Comparison of ENCODE assay signal across 1 cellular context in genomic region chr17:7307686-7308624, GRCh38.
TF ChIP-seq lines count a peak whose summit lies in the region.

No MANE protein-coding gene starts in this region.

TF ChIP-seq in HepG2, 621 proteins besides CTCF, POLR2A, EP300 and RAD21 (continued from another document and continues in another):
- TF ChIP-seq IRF1 (CRISPR knock-in tag; IDR thresholded peaks at IDR 0.05; ENCODE audit: low read depth) (no peak), ZNF770 (CRISPR knock-in tag; IDR thresholded peaks at IDR 0.05) (no peak), NKX3-1 (CRISPR knock-in tag; IDR thresholded peaks at IDR 0.05) (no peak), FOXK1 (CRISPR knock-in tag; IDR thresholded peaks at IDR 0.05; ENCODE audit: borderline replicate concordance, low read depth) (no peak), ZBTB33 (CRISPR knock-in tag; IDR thresholded peaks at IDR 0.05) (no peak), THYN1 (CRISPR knock-in tag; IDR thresholded peaks at IDR 0.05; ENCODE audit: borderline replicate concordance, low read depth) (no peak), MYC (CRISPR knock-in tag; IDR thresholded peaks at IDR 0.05; ENCODE audit: borderline replicate concordance) (peak; percentile 99), ZNF75D (CRISPR knock-in tag; IDR thresholded peaks at IDR 0.05; ENCODE audit: borderline replicate concordance) (no peak), ZBTB14 (CRISPR knock-in tag; IDR thresholded peaks at IDR 0.05) (peak; percentile 72), ZNF7 (CRISPR knock-in tag; IDR thresholded peaks at IDR 0.05) (no peak), NFAT5 (CRISPR knock-in tag; IDR thresholded peaks at IDR 0.05) (0 out of 2 replicates have a peak, but pooled peaks have one; percentile 38), RAD51 (IDR thresholded peaks at IDR 0.05; ENCODE audit: borderline replicate concordance) (no peak), THAP11 (CRISPR knock-in tag; IDR thresholded peaks at IDR 0.05) (no peak; the same call in 1 of the 2 replicates), KDM1A (CRISPR knock-in tag; IDR thresholded peaks at IDR 0.05) (no peak), GABPA (IDR thresholded peaks at IDR 0.05; ENCODE audit: low read depth, low read length) (peak; percentile 55), GABPA (CRISPR knock-in tag; IDR thresholded peaks at IDR 0.05; ENCODE audit: low read depth) (no peak; the same call in 1 of the 2 replicates), ARNT (IDR thresholded peaks at IDR 0.05) (no peak), ZBTB8A (CRISPR knock-in tag; IDR thresholded peaks at IDR 0.05; ENCODE audit: borderline replicate concordance, low read depth) (no peak), ZBTB7B (CRISPR knock-in tag; IDR thresholded peaks at IDR 0.05) (no peak), HOXA7 (CRISPR knock-in tag; IDR thresholded peaks at IDR 0.05) (no peak), ZFP62 (CRISPR knock-in tag; IDR thresholded peaks at IDR 0.05) (no peak), ZUFSP (CRISPR knock-in tag; IDR thresholded peaks at IDR 0.05; ENCODE audit: borderline replicate concordance) (no peak), GTF3A (CRISPR knock-in tag; conservative IDR thresholded peaks at IDR 0.05) (no peak), ZNF558 (CRISPR knock-in tag; IDR thresholded peaks at IDR 0.05; ENCODE audit: borderline replicate concordance) (no peak), ETV5 (CRISPR knock-in tag; IDR thresholded peaks at IDR 0.05; ENCODE audit: borderline replicate concordance) (peak; percentile 81), NFKBIZ (CRISPR knock-in tag; IDR thresholded peaks at IDR 0.05) (no peak), ZNF121 (CRISPR knock-in tag; IDR thresholded peaks at IDR 0.05) (no peak), SYNCRIP (IDR thresholded peaks at IDR 0.05; ENCODE audit: insufficient read depth, low read depth, low read length) (no peak), ETV6 (CRISPR knock-in tag; conservative IDR thresholded peaks at IDR 0.05) (no peak), ZNF549 (CRISPR knock-in tag; IDR thresholded peaks at IDR 0.05) (no peak), FOXK2 (IDR thresholded peaks at IDR 0.05) (no peak), ZSCAN5A (CRISPR knock-in tag; IDR thresholded peaks at IDR 0.05; ENCODE audit: borderline replicate concordance) (no peak), ZSCAN21 (CRISPR knock-in tag; IDR thresholded peaks at IDR 0.05; ENCODE audit: borderline replicate concordance) (0 out of 2 replicates have a peak, but pooled peaks have one; percentile 52), ZNF333 (CRISPR knock-in tag; IDR thresholded peaks at IDR 0.05; ENCODE audit: borderline replicate concordance) (no peak), ZIK1 (CRISPR knock-in tag; IDR thresholded peaks at IDR 0.05; ENCODE audit: borderline replicate concordance, low read depth) (no peak), FOSL2 (CRISPR knock-in tag; IDR thresholded peaks at IDR 0.05) (no peak), USF2 (IDR thresholded peaks at IDR 0.05; ENCODE audit: low read depth, low read length) (no peak), USF2 (CRISPR knock-in tag; IDR thresholded peaks at IDR 0.05; ENCODE audit: borderline replicate concordance) (no peak), SAFB2 (CRISPR knock-in tag; IDR thresholded peaks at IDR 0.05; ENCODE audit: borderline replicate concordance, low read depth) (no peak), MEIS1 (CRISPR knock-in tag; IDR thresholded peaks at IDR 0.05; ENCODE audit: borderline replicate concordance) (no peak), ADNP (CRISPR knock-in tag; IDR thresholded peaks at IDR 0.05) (no peak), ZHX1 (CRISPR knock-in tag; IDR thresholded peaks at IDR 0.05; ENCODE audit: low read depth) (no peak), KDM2A (CRISPR knock-in tag; IDR thresholded peaks at IDR 0.05; ENCODE audit: borderline replicate concordance, low read depth) (0 out of 2 replicates have a peak, but pooled peaks have one; percentile 26), MXD1 (CRISPR knock-in tag; IDR thresholded peaks at IDR 0.05) (peak; percentile 77), ZNF530 (CRISPR knock-in tag; IDR thresholded peaks at IDR 0.05; ENCODE audit: low read depth) (no peak)
